In genomic region chr7:25830986-25831558, GRCh38 we compare ENCODE assay signal across 22 cellular contexts.
DNase-seq lines count a peak whose midpoint lies in the region; ATAC-seq and TF ChIP-seq lines count a peak whose summit lies in the region.
"Had no signal": no experiment of that assay in that cellular context is flagged by ENCODE, and none has a peak within 500 bp of the region (broad histone marks: within the 10 kb centered on the region; RNA-seq: fewer than 3 reads in every experiment).

No MANE protein-coding gene starts in this region.

- TF ChIP-seq POLR2A in testis (IDR thresholded peaks at IDR 0.05): no peak

- H3K27ac ChIP-seq in muscle layer of duodenum (ENCODE audit: low read length): peak overlapping the region; percentile 23
- peak overlapping the region; percentile 81 to 92 for H3K27ac ChIP-seq in testis
- H3K27ac ChIP-seq: 22Rv1, suprapubic skin, WERI-Rb-1 had no signal

- H3K9me3 ChIP-seq in muscle layer of duodenum (ENCODE audit: control insufficient read depth in 1 of 2, low read length in 2 of 2): no peaks in the 10 kb centered on the region
- no peaks in the 10 kb centered on the region for H3K9me3 ChIP-seq in testis
- H3K9me3 ChIP-seq: suprapubic skin had no signal

- no peaks in the 10 kb centered on the region for H3K36me3 ChIP-seq in muscle layer of duodenum (ENCODE audit: control insufficient read depth in 1 of 2, insufficient read depth in 2 of 2, low read length in 2 of 2)
- no peaks in the 10 kb centered on the region for H3K36me3 ChIP-seq in testis (ENCODE audit: low read depth, missing control alignments)
- H3K36me3 ChIP-seq: suprapubic skin, WERI-Rb-1 had no signal

- 50 to 54% methylated on average over 6 of the region's 6 CpGs for WGBS in testis, 2 donors

- ATAC-seq in HG03039 (IDR thresholded peaks at IDR 0.05; ENCODE audit: unreplicated experiment): no peak
- ATAC-seq: activated CD8-positive, alpha-beta T cell treated with anti-CD3 and anti-CD28 coated beads for 36 hours; activated naive CD8-positive, alpha-beta T cell treated with anti-CD3 and anti-CD28 coated beads, Interleukin-2, amount 50 U/mL, for 24 hours; HCT116 had no signal

- no peaks in the 10 kb centered on the region for H3K27me3 ChIP-seq in muscle layer of duodenum (ENCODE audit: low read depth, low read length)
- no peaks in the 10 kb centered on the region for H3K27me3 ChIP-seq in testis
- H3K27me3 ChIP-seq: suprapubic skin had no signal

- intact Hi-C loops in testis (cut with DNase I; ENCODE audit: low total_unique reads): no loop called here

- no peak for TF ChIP-seq CTCF in testis (IDR thresholded peaks at IDR 0.05)

- H3K4me1 ChIP-seq in muscle layer of duodenum (ENCODE audit: control insufficient read depth in 1 of 2, insufficient read depth in 2 of 2, low read length in 2 of 2) (peaks cover 7 to 20% of the 10 kb centered on the region in 2 donors), testis (peaks cover 24% of the 10 kb centered on the region)
- H3K4me1 ChIP-seq: suprapubic skin had no signal

- no peak overlapping the region for H3K4me3 ChIP-seq in muscle layer of duodenum (ENCODE audit: low read depth in 1 of 2, low read length in 2 of 2)
- H3K4me3 ChIP-seq in testis: no peak overlapping the region
- H3K4me3 ChIP-seq: lung, suprapubic skin had no signal

- DNase-seq in DMS 273 (lab: John Stamatoyannopoulos, UW; ENCODE audit: unreplicated experiment): peak; percentile 67
- no peak for DNase-seq in DMS 273 treated with DMSO at 0.1 percent for 48 hours (lab: John Stamatoyannopoulos, UW)
- DNase-seq in cerebellar cortex (ENCODE audit: low spot score): peak; percentile 79
- DNase-seq in testis: no peak
- DNase-seq in activated naive CD4-positive, alpha-beta T cell (lab: John Stamatoyannopoulos, UW): no peak
- no peak for DNase-seq in NCI-H1436 treated with DMSO at 0.1 percent for 48 hours (lab: John Stamatoyannopoulos, UW)
- DNase-seq: activated CD8-positive, alpha-beta T cell treated with anti-CD3 and anti-CD28 coated beads for 36 hours; activated naive CD8-positive, alpha-beta T cell treated with anti-CD3 and anti-CD28 coated beads, Interleukin-2, amount 50 U/mL, for 24 hours; C1 segment of cervical spinal cord; central memory CD4-positive, alpha-beta T cell; DND-41; NCI-H2081 treated with DMSO at 0.1 percent for 48 hours; NCI-H748 treated with DMSO at 0.1 percent for 48 hours; stimulated activated CD4-positive, alpha-beta T cell treated with anti-CD3 and anti-CD28 coated beads, Interleukin-2, amount 100 ng/mL, for 48 hours; SW 1271; WERI-Rb-1 had no signal

Comparison
In these comparisons a context has a peak if more than half of its experiments do, and no peak if none do; other contexts are left out.
1. DNase-seq: peak in DMS 273 (single experiment) and cerebellar cortex (single experiment); none in DMS 273 treated with DMSO at 0.1 percent for 48 hours (single experiment), testis (single experiment), activated naive CD4-positive, alpha-beta T cell (0 of 4) and NCI-H1436 treated with DMSO at 0.1 percent for 48 hours (single experiment).